16 cellular contexts compared by ENCODE assay signal in the genomic region with DNA sequence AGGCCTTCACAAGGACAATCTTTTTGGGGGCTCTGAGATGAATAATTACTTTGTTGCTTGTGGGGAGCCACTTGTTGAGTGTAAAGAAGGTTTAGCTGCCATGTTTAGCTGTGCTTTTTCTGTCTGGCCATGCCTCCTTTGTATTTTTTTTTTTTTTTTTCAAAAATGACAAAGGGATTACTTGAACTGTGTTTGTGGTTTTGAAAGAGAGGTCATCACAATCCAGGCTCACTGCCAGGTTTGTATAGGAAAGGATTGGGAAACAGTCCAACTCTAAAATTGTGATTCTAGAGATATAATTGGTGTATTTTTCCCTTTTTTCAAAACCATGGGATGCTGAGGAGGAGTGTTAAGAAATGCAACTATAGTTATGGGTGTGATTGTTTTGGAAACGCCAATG. TPM values are rescaled to one million over a fixed set of nuclear protein-coding genes. Genes with fewer than 3 reads are reported as not detected.
DNase-seq lines count a peak whose midpoint lies in the region; ATAC-seq, FAIRE-seq and TF ChIP-seq lines count a peak whose summit lies in the region.
"Had no signal": no experiment of that assay in that cellular context is flagged by ENCODE, and none has a peak within 500 bp of the region (broad histone marks: within the 10 kb centered on the region; RNA-seq: fewer than 3 reads in every experiment).

No MANE protein-coding gene starts in this region.

- H3K4me1 Mint-ChIP-seq in astrocyte (ENCODE audit: low read depth, unreplicated experiment) = no peaks in the 10 kb centered on the region

- H3K9ac ChIP-seq in astrocyte (ENCODE audit: low read length) = no peak overlapping the region

- H2AFZ ChIP-seq in astrocyte (ENCODE audit: low read depth, low read length) (no peak overlapping the region), osteoblast (ENCODE audit: low read length) (no peak overlapping the region)

- peaks cover 6% of the 10 kb centered on the region for H3K9me3 Mint-ChIP-seq in astrocyte (ENCODE audit: unreplicated experiment)
- H3K9me3 Mint-ChIP-seq: central memory CD8-positive, alpha-beta T cell; nephron had no signal

- H3K27me3 Mint-ChIP-seq in astrocyte (ENCODE audit: low read depth, unreplicated experiment) = peaks cover 25% of the 10 kb centered on the region
- H3K27me3 Mint-ChIP-seq: central memory CD8-positive, alpha-beta T cell had no signal

- no peaks in the 10 kb centered on the region for H4K20me1 ChIP-seq in astrocyte (ENCODE audit: insufficient read depth, low read length)
- no peaks in the 10 kb centered on the region for H4K20me1 ChIP-seq in osteoblast (ENCODE audit: insufficient read depth, low read length)

- TF ChIP-seq CTCF in astrocyte (IDR thresholded peaks at IDR 0.05; ENCODE audit: insufficient read depth, low read depth, low read length) (no peak), osteoblast (IDR thresholded peaks at IDR 0.05; ENCODE audit: extremely low read depth, low read depth, low read length) (no peak)

- FAIRE-seq in astrocyte (lab: Jason Lieb, UNC) = no peak
- FAIRE-seq: GM12891 had no signal

- H3K4me3 ChIP-seq in astrocyte (ENCODE audit: insufficient read depth, low read depth, low read length) (no peak overlapping the region), osteoblast (ENCODE audit: insufficient read depth, low read length) (no peak overlapping the region)

- H3K27me3 ChIP-seq in astrocyte (ENCODE audit: insufficient read depth, low read length) (no peaks in the 10 kb centered on the region), osteoblast (ENCODE audit: insufficient read depth, low read length) (no peaks in the 10 kb centered on the region)

- H3K4me3 Mint-ChIP-seq in astrocyte (ENCODE audit: unreplicated experiment) = no peak overlapping the region
- H3K4me3 Mint-ChIP-seq: central memory CD8-positive, alpha-beta T cell; nephron had no signal

- intact Hi-C loops in posterior cingulate gyrus (cut with DNase I) = no loop called here

- H3K36me3 Mint-ChIP-seq in astrocyte (ENCODE audit: low read depth, unreplicated experiment) = peaks cover 8% of the 10 kb centered on the region

- H3K9me3 ChIP-seq in astrocyte (ENCODE audit: insufficient read depth, low read depth, low read length) = no peaks in the 10 kb centered on the region
- no peaks in the 10 kb centered on the region for H3K9me3 ChIP-seq in osteoblast (ENCODE audit: low read depth, low read length)
- H3K9me3 ChIP-seq: Caco-2 had no signal

- H3K4me1 ChIP-seq in astrocyte (ENCODE audit: insufficient read depth, low read length) (peaks cover 8% of the 10 kb centered on the region), osteoblast (ENCODE audit: insufficient read depth, low read length) (peaks cover 17% of the 10 kb centered on the region)
- H3K4me1 ChIP-seq: Caco-2 had no signal

- DNase-seq in GM04503 (ENCODE audit: low read depth) = peak; percentile 65
- DNase-seq in NCI-H1105 treated with DMSO at 0.1 percent for 48 hours (lab: John Stamatoyannopoulos, UW) = peak; percentile 61
- DNase-seq in astrocyte (ENCODE audit: low read depth) = peak; percentile 29
- DNase-seq in osteoblast (ENCODE audit: insufficient read length, low spot score, missing footprints) = peak; percentile 88
- no peak for DNase-seq in nucleus accumbens (lab: John Stamatoyannopoulos, UW)
- DNase-seq in posterior cingulate gyrus = no peak
- DNase-seq: activated T-cell treated with anti-CD3 and anti-CD28 coated beads, Interleukin-2, amount 50 U/mL, for 48 hours; Caco-2; left cardiac atrium; NCI-H1436; stimulated activated CD4-positive, alpha-beta T cell treated with anti-CD3 and anti-CD28 coated beads, Interleukin-15, amount 100 ng/mL, for 24 hours had no signal

- ATAC-seq in GM18498 (IDR thresholded peaks at IDR 0.05; ENCODE audit: unreplicated experiment) = no peak
- ATAC-seq: activated CD4-positive, CD25-positive, alpha-beta regulatory T cell treated with anti-CD3 and anti-CD28 coated beads, Interleukin-2, amount 50 U/mL, for 24 hours; left cardiac atrium had no signal

- no peak overlapping the region for H3K27ac ChIP-seq in astrocyte (ENCODE audit: low read depth, low read length)
- H3K27ac ChIP-seq in osteoblast (ENCODE audit: low read depth, low read length) = peak overlapping the region; percentile 14

- H3K4me2 ChIP-seq in astrocyte (ENCODE audit: low read length) = no peak overlapping the region
- H3K4me2 ChIP-seq in osteoblast (ENCODE audit: insufficient read depth, low read length) = no peak overlapping the region

- no peak overlapping the region for H3K27ac Mint-ChIP-seq in astrocyte (ENCODE audit: unreplicated experiment)

- H3K79me2 ChIP-seq in astrocyte (ENCODE audit: insufficient read depth, low read length) (peaks cover under 1% of the 10 kb centered on the region), osteoblast (ENCODE audit: insufficient read depth, low read length) (no peaks in the 10 kb centered on the region)

- H3K36me3 ChIP-seq in astrocyte (ENCODE audit: insufficient read depth, low read length) (no peaks in the 10 kb centered on the region), osteoblast (ENCODE audit: insufficient read depth, low read length) (no peaks in the 10 kb centered on the region)

RNA-seq across cellular contexts. Expression of a gene that starts 4.3 kb away (rescaled TPM):
- 0.10 and 0.45 TPM in 2 replicates for total RNA-seq in astrocyte
- total RNA-seq in osteoblast = 1.4 and 1.8 TPM in 2 replicates

RNA-seq across cellular contexts. Expression of a gene that starts 6.2 kb away (rescaled TPM):
- total RNA-seq in astrocyte = 2.5 and 2.8 TPM in 2 replicates
- 1.1 and 2.4 TPM in 2 replicates for total RNA-seq in osteoblast

RNA-seq across cellular contexts. Expression of a gene that starts 24.1 kb away (rescaled TPM):
- total RNA-seq in astrocyte (97.3 and 101 TPM in 2 replicates), osteoblast (42.7 and 44.2 TPM in 2 replicates)

Comparison
In these comparisons a context has a peak if more than half of its experiments do, and no peak if none do; other contexts are left out.
1. DNase-seq: peak in GM04503 (single experiment), NCI-H1105 treated with DMSO at 0.1 percent for 48 hours (single experiment), astrocyte (single experiment) and osteoblast (single experiment); none in nucleus accumbens (0 of 56) and posterior cingulate gyrus (0 of 10).